ENCODE assay signal across 22 cellular contexts in the genomic region with DNA sequence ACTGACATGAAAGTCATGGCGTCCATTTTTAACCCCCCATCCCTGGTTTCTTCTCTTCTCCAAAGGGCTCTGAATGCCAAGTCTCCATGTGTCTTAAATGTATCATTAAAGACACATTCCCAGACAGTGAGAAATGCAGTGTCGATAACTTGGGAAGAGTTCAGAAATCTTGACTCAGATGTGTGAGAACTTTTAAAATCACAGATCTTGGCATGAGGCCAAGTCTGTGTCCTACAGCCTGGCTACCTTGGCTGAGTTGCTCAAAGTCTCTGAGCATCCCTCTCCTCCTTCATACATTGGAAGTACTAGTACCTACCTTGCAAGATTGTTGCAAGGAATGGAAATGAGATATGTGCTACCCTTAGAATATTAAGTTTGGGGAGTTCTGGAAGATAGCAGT.
A peak's percentile ranks its signal among the peaks of the same experiment; 100 is the strongest.
DNase-seq lines count a peak whose midpoint lies in the region; ATAC-seq, FAIRE-seq and TF ChIP-seq lines count a peak whose summit lies in the region.
"Had no signal": no experiment of that assay in that cellular context is flagged by ENCODE, and none has a peak within 500 bp of the region (broad histone marks: within the 10 kb centered on the region; RNA-seq: fewer than 3 reads in every experiment).

No MANE protein-coding gene starts in this region.

- in situ Hi-C loops in K562 (cut with MboI) = no loop called here

- FAIRE-seq in K562 (lab: Jason Lieb, UNC) = no peak
- FAIRE-seq: G401.6, GM12891, GM19239 had no signal

- H3K36me3 ChIP-seq in breast epithelium (no peaks in the 10 kb centered on the region), K562 (ENCODE audit: control insufficient read depth, insufficient read depth, low read length) (no peaks in the 10 kb centered on the region), iPS-20b (ENCODE audit: insufficient read depth, low read depth, low read length) (no peaks in the 10 kb centered on the region), upper lobe of right lung (no peaks in the 10 kb centered on the region), SJCRH30 (no peaks in the 10 kb centered on the region)
- H3K36me3 ChIP-seq: BE2C, HAP-1 had no signal

- no peaks in the 10 kb centered on the region for H3K9me1 ChIP-seq in K562 (ENCODE audit: control insufficient read depth, insufficient read depth, low read length)

- WGBS in K562 (ENCODE audit: insufficient coverage, low coverage, missing lambda C conversion rate) = 4% methylated on average over 2 of the region's 2 CpGs

- H3K4me1 ChIP-seq in breast epithelium (no peaks in the 10 kb centered on the region), K562 (replicated peaks in 1 of 2; ENCODE audit: control insufficient read depth in 2 of 2, insufficient read depth in 2 of 2, low read length in 2 of 2) (no peaks in the 10 kb centered on the region), iPS-20b (ENCODE audit: insufficient read depth, low read length) (peaks cover 18% of the 10 kb centered on the region), upper lobe of right lung (no peaks in the 10 kb centered on the region), SJCRH30 (no peaks in the 10 kb centered on the region)
- H3K4me1 ChIP-seq: BE2C, HAP-1 had no signal

- no peak overlapping the region for H3K4me2 ChIP-seq in K562 (ENCODE audit: insufficient read depth, low read length)

- TF ChIP-seq RAD21 in K562 (CRISPR knock-in tag; conservative IDR thresholded peaks at IDR 0.05 in 1 of 2, IDR thresholded peaks at IDR 0.05 in 1 of 2) = no peak

- no peak for ATAC-seq in K562
- ATAC-seq in upper lobe of right lung = no peak

- no peak overlapping the region for H2AFZ ChIP-seq in K562 (ENCODE audit: low read depth, low read length)

- TF ChIP-seq POLR2A in breast epithelium (IDR thresholded peaks at IDR 0.05) = no peak
- TF ChIP-seq POLR2A in K562 (conservative IDR thresholded peaks at IDR 0.05) = no peak

- H3K27me3 Mint-ChIP-seq in MCF 10A (ENCODE audit: insufficient read depth, unreplicated experiment) = no peaks in the 10 kb centered on the region
- H3K27me3 Mint-ChIP-seq: CD4-positive, CD25-positive, alpha-beta regulatory T cell had no signal

- H3K27me3 ChIP-seq in breast epithelium (no peaks in the 10 kb centered on the region), K562 (ENCODE audit: control insufficient read depth in 2 of 2, insufficient read depth in 2 of 2, low read length in 2 of 2) (0 out of 5 replicates have a peak, but pooled peaks cover 0 to under 1% of the 10 kb centered on the region in 2 experiments), iPS-20b (ENCODE audit: insufficient read depth, low read length) (no peaks in the 10 kb centered on the region), upper lobe of right lung (no peaks in the 10 kb centered on the region), SJCRH30 (0 out of 2 replicates have a peak, but pooled peaks cover 3% of the 10 kb centered on the region)
- H3K27me3 ChIP-seq: BE2C had no signal

- H3K9ac ChIP-seq in K562 (ENCODE audit: insufficient read depth in 1 of 2, low read depth in 2 of 2, low read length in 2 of 2) (no peak overlapping the region), iPS-20b (ENCODE audit: low read depth, low read length) (no peak overlapping the region)

- POLR2A ChIA-PET in MCF 10A (lab: Yijun Ruan, JAX) = no interaction called here
- POLR2A ChIA-PET in K562 (lab: Yijun Ruan, JAX) = no interaction called here

- no peak for TF ChIP-seq EP300 in K562 (IDR thresholded peaks at IDR 0.05; ENCODE audit: low read length)

- H3K27ac ChIP-seq in breast epithelium (no peak overlapping the region), K562 (ENCODE audit: extremely low read depth, low read depth, low read length) (no peak overlapping the region), iPS-20b (ENCODE audit: low read length) (peak overlapping the region; percentile 23), upper lobe of right lung (no peak overlapping the region), SJCRH30 (no peak overlapping the region)
- H3K27ac ChIP-seq: HL-60 had no signal

- peak; percentile 0 for DNase-seq in MCF 10A (ENCODE audit: unreplicated experiment)
- DNase-seq in breast epithelium (ENCODE audit: low spot score in 2 of 2) = no peak
- no peak for DNase-seq in K562 (ENCODE audit: extremely low read depth in 1 of 4, low spot score in 3 of 4)
- DNase-seq in upper lobe of right lung = no peak
- DNase-seq in NCI-H2227 (lab: John Stamatoyannopoulos, UW; ENCODE audit: unreplicated experiment) = no peak
- DNase-seq in SJCRH30 = no peak
- DNase-seq: BE2C; C1 segment of cervical spinal cord; CD4-positive, CD25-positive, alpha-beta regulatory T cell; CD8-positive, alpha-beta memory T cell; COR-L47; DMS 273 treated with DMSO at 0.1 percent for 48 hours; DMS53; DND-41; EL; IMR-90 had no signal

- H3K79me2 ChIP-seq in K562 (ENCODE audit: control insufficient read depth, insufficient read depth, low read length) = no peaks in the 10 kb centered on the region

- H4K20me1 ChIP-seq in K562 (replicated peaks; ENCODE audit: control insufficient read depth, insufficient read depth, low read length) = no peaks in the 10 kb centered on the region

- TF ChIP-seq CTCF in MCF 10A (IDR thresholded peaks at IDR 0.05; ENCODE audit: unreplicated experiment) = no peak
- no peak for TF ChIP-seq CTCF in breast epithelium (IDR thresholded peaks at IDR 0.05)
- no peak for TF ChIP-seq CTCF in K562 (IDR thresholded peaks at IDR 0.05 in 2 of 3, conservative IDR thresholded peaks at IDR 0.05 in 1 of 3; ENCODE audit: insufficient read depth in 2 of 3, low read depth in 1 of 3, low read length in 3 of 3)
- TF ChIP-seq CTCF in upper lobe of right lung (IDR thresholded peaks at IDR 0.05) = no peak

- CTCF ChIA-PET in MCF 10A (lab: Yijun Ruan, JAX) = no interaction called here
- CTCF ChIA-PET in K562 (lab: Yijun Ruan, JAX; ENCODE audit: low intra/inter-chr PET ratio) = no interaction called here

- H3K4me1 Mint-ChIP-seq in MCF 10A (ENCODE audit: insufficient read depth, unreplicated experiment) = no peaks in the 10 kb centered on the region
- H3K4me1 Mint-ChIP-seq: CD4-positive, CD25-positive, alpha-beta regulatory T cell; CD8-positive, alpha-beta memory T cell had no signal

- intact Hi-C loops in MCF 10A (cut with micrococcal nuclease) = no loop called here
- intact Hi-C loops in breast epithelium (cut with DNase I; ENCODE audit: low total_unique reads) = no loop called here
- intact Hi-C loops in K562 (cut with micrococcal nuclease) = no loop called here
- intact Hi-C loops in upper lobe of right lung (cut with DNase I) = no loop called here

- no peaks in the 10 kb centered on the region for H3K9me3 ChIP-seq in breast epithelium
- no peaks in the 10 kb centered on the region for H3K9me3 ChIP-seq in K562 (replicated peaks; ENCODE audit: control insufficient read depth, insufficient read depth, low read depth, low read length)
- H3K9me3 ChIP-seq in iPS-20b (ENCODE audit: insufficient read depth, low read depth, low read length) = 0 out of 2 replicates have a peak, but pooled peaks cover 5% of the 10 kb centered on the region
- H3K9me3 ChIP-seq in upper lobe of right lung = no peaks in the 10 kb centered on the region
- no peaks in the 10 kb centered on the region for H3K9me3 ChIP-seq in SJCRH30 (replicated peaks)
- H3K9me3 ChIP-seq: BE2C, HAP-1 had no signal

- BruUV-seq in MCF 10A (replicated peaks; lab: Mats Ljungman, UMichigan) (no TSS peak), K562 (replicated peaks; lab: Mats Ljungman, UMichigan) (no TSS peak)

- H3K4me3 ChIP-seq in breast epithelium (no peak overlapping the region), K562 (no peak overlapping the region), iPS-20b (ENCODE audit: low read length) (no peak overlapping the region), upper lobe of right lung (no peak overlapping the region), SJCRH30 (no peak overlapping the region)
- H3K4me3 ChIP-seq: HAP-1 had no signal

- H3K4me3 Mint-ChIP-seq in MCF 10A (ENCODE audit: unreplicated experiment) = no peak overlapping the region
- H3K4me3 Mint-ChIP-seq: CD4-positive, CD25-positive, alpha-beta regulatory T cell; CD8-positive, alpha-beta memory T cell had no signal

- H3K9me3 Mint-ChIP-seq in MCF 10A (ENCODE audit: unreplicated experiment) = peaks cover 38% of the 10 kb centered on the region

- H3K27ac Mint-ChIP-seq in MCF 10A (ENCODE audit: low read depth, unreplicated experiment) = no peak overlapping the region
- H3K27ac Mint-ChIP-seq: CD4-positive, CD25-positive, alpha-beta regulatory T cell; CD8-positive, alpha-beta memory T cell had no signal

- no peaks in the 10 kb centered on the region for H3K36me3 Mint-ChIP-seq in MCF 10A (ENCODE audit: insufficient read depth, unreplicated experiment)
- H3K36me3 Mint-ChIP-seq: CD4-positive, CD25-positive, alpha-beta regulatory T cell; CD8-positive, alpha-beta memory T cell had no signal

TF ChIP-seq in K562, 482 proteins besides CTCF, POLR2A, EP300 and RAD21:
- TF ChIP-seq ESRRB (CRISPR knock-in tag; IDR thresholded peaks at IDR 0.05; ENCODE audit: borderline replicate concordance) (no peak), NFIX (CRISPR knock-in tag; IDR thresholded peaks at IDR 0.05; ENCODE audit: low read depth) (peak; percentile 86), NFIC (IDR thresholded peaks at IDR 0.05) (peak; percentile 94)
TF ChIP-seq in K562: peak in this region for 2.
